In the genomic region with DNA sequence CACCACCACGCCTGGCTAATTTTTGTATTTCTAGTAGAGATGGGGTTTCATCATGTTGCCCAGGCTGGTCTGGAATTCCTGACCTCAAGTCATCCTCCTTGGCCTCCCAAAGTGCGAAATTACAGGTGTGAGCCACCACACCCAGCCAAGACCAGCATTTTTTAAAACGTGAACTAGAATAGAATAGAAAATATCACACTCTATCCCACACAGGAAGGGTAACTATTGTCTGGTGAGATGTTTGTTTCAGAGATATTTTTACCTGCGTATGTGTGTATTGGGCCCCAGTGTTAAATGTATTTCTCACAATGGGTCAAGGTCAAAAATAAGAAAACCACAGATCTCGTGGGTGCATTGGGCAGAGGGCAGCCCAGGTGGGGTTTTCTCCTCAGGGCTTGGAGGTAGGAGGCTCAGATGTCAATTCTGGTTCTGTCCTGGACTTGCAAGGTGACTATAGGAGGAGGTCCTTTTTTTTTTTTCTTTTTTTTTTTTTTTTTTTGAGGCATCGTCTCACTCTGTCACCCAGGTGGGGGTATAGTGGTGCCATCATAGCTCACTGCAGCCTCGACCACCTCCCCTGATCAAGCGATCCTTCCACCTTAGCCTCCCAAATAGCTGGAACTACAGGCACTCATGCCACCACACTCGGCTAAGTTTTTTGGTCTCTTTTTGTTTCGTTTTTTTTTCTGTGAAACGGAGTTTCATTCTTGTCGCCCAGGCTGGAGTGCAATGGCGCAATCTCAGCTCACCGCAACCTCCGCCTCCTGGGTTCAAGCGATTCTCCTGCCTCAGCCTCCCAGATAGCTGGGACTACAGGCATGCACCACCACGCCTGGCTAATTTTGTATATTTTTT, we compare ENCODE assay signal across 13 cellular contexts. TPM values are rescaled to one million over a fixed set of nuclear protein-coding genes. Genes with fewer than 3 reads are reported as not detected.
DNase-seq lines count a peak whose midpoint lies in the region; ATAC-seq and TF ChIP-seq lines count a peak whose summit lies in the region.
"Had no signal": no experiment of that assay in that cellular context is flagged by ENCODE, and none has a peak within 500 bp of the region (broad histone marks: within the 10 kb centered on the region; RNA-seq: fewer than 3 reads in every experiment).

No MANE protein-coding gene starts in this region.

- 85 to 90% methylated on average over 5 to 17 of the region's 17 CpGs for WGBS in transverse colon (ENCODE audit: low coverage in 1 of 2), 2 donors

- TF ChIP-seq EP300 in transverse colon (IDR thresholded peaks at IDR 0.05; ENCODE audit: low read depth), result no peak

- H3K4me1 Mint-ChIP-seq in activated CD4-positive, alpha-beta memory T cell treated with anti-CD3 and anti-CD28 coated beads, Interleukin-2, amount 10 ng/mL, durations not matched to agents 7 days and 5 days, result peaks cover 34% of the 10 kb centered on the region
- H3K4me1 Mint-ChIP-seq in activated CD4-positive, alpha-beta memory T cell treated with anti-CD3 and anti-CD28 coated beads for 36 hours (ENCODE audit: low read depth), result peaks cover 14% of the 10 kb centered on the region

- ATAC-seq in HG02642 (IDR thresholded peaks at IDR 0.05; ENCODE audit: poor library complexity, unreplicated experiment), result peak; percentile 44

- H3K27ac Mint-ChIP-seq in activated CD4-positive, alpha-beta memory T cell treated with anti-CD3 and anti-CD28 coated beads, Interleukin-2, amount 10 ng/mL, durations not matched to agents 7 days and 5 days, result peak overlapping the region; percentile 76
- H3K27ac Mint-ChIP-seq in activated CD4-positive, alpha-beta memory T cell treated with anti-CD3 and anti-CD28 coated beads for 36 hours, result no peak overlapping the region
- H3K27ac Mint-ChIP-seq: HFFc6 had no signal

- no peak overlapping the region for H3K4me3 Mint-ChIP-seq in activated CD4-positive, alpha-beta memory T cell treated with anti-CD3 and anti-CD28 coated beads, Interleukin-2, amount 10 ng/mL, durations not matched to agents 7 days and 5 days
- no peak overlapping the region for H3K4me3 Mint-ChIP-seq in activated CD4-positive, alpha-beta memory T cell treated with anti-CD3 and anti-CD28 coated beads for 36 hours
- H3K4me3 Mint-ChIP-seq: HFFc6 had no signal

- intact Hi-C loops in activated CD4-positive, alpha-beta memory T cell treated with anti-CD3 and anti-CD28 coated beads for 36 hours (cut with micrococcal nuclease), result loop anchor here (2.0 kb wide), 1 partner anchor 17 kb away; no protein-coding TSS in a partner anchor
- intact Hi-C loops in transverse colon (cut with DNase I; ENCODE audit: low total_unique reads), result no loop called here

- no peaks in the 10 kb centered on the region for H3K36me3 Mint-ChIP-seq in activated CD4-positive, alpha-beta memory T cell treated with anti-CD3 and anti-CD28 coated beads, Interleukin-2, amount 10 ng/mL, durations not matched to agents 7 days and 5 days (ENCODE audit: low read depth)
- H3K36me3 Mint-ChIP-seq in activated CD4-positive, alpha-beta memory T cell treated with anti-CD3 and anti-CD28 coated beads for 36 hours, result no peaks in the 10 kb centered on the region

- H3K9me3 Mint-ChIP-seq in activated CD4-positive, alpha-beta memory T cell treated with anti-CD3 and anti-CD28 coated beads, Interleukin-2, amount 10 ng/mL, durations not matched to agents 7 days and 5 days, result no peaks in the 10 kb centered on the region
- no peaks in the 10 kb centered on the region for H3K9me3 Mint-ChIP-seq in activated CD4-positive, alpha-beta memory T cell treated with anti-CD3 and anti-CD28 coated beads for 36 hours
- H3K9me3 Mint-ChIP-seq: HFFc6 had no signal

- in situ Hi-C loops in transverse colon (cut with MboI; ENCODE audit: low pct_ligation_motif_present in 1 of 4, low pct_unique_long_range_greater_than_20kb in 1 of 4, low sequenced_read_pairs in 3 of 4), result no loop called here

- H3K4me3 ChIP-seq in transverse colon, result no peak overlapping the region
- H3K4me3 ChIP-seq: esophagus squamous epithelium had no signal

- H3K27me3 ChIP-seq in transverse colon, result no peaks in the 10 kb centered on the region

- TF ChIP-seq POLR2A in transverse colon (IDR thresholded peaks at IDR 0.05), result no peak

- H3K27me3 Mint-ChIP-seq in activated CD4-positive, alpha-beta memory T cell treated with anti-CD3 and anti-CD28 coated beads, Interleukin-2, amount 10 ng/mL, durations not matched to agents 7 days and 5 days, result no peaks in the 10 kb centered on the region
- no peaks in the 10 kb centered on the region for H3K27me3 Mint-ChIP-seq in activated CD4-positive, alpha-beta memory T cell treated with anti-CD3 and anti-CD28 coated beads for 36 hours

- peak overlapping the region in 3 of 4 donors; percentile 29 to 72 (median 55) for H3K27ac ChIP-seq in transverse colon

- no peaks in the 10 kb centered on the region for H3K9me3 ChIP-seq in transverse colon
- H3K9me3 ChIP-seq: esophagus squamous epithelium had no signal

- POLR2A ChIA-PET in activated CD4-positive, alpha-beta memory T cell treated with anti-CD3 and anti-CD28 coated beads, Interleukin-2, amount 10 ng/mL, durations not matched to agents 7 days and 5 days (lab: Charles Lee), result interaction anchor here (1.9 kb wide), 1 partner anchor 91 kb away, joined by 6 read pairs; a partner anchor contains a TSS
- POLR2A ChIA-PET in activated CD4-positive, alpha-beta memory T cell treated with anti-CD3 and anti-CD28 coated beads for 36 hours (lab: Charles Lee), result no interaction called here

- no peak for DNase-seq in activated CD4-positive, alpha-beta memory T cell treated with anti-CD3 and anti-CD28 coated beads, Interleukin-2, amount 10 ng/mL, durations not matched to agents 7 days and 5 days
- no peak for DNase-seq in activated CD4-positive, alpha-beta memory T cell treated with anti-CD3 and anti-CD28 coated beads for 36 hours
- DNase-seq in MV-4-11 (lab: John Stamatoyannopoulos, UW), result peak; percentile 51
- DNase-seq in transverse colon, result peak; percentile 44
- DNase-seq in NCI-H774 (lab: John Stamatoyannopoulos, UW), result no peak
- no peak for DNase-seq in NCI-H2171 treated with DMSO at 0.1 percent for 48 hours (lab: John Stamatoyannopoulos, UW)
- no peak for DNase-seq in HUDEP-2 (lab: John Stamatoyannopoulos, UW; ENCODE audit: unreplicated experiment in 76 of 76)
- DNase-seq: esophagus squamous epithelium, HFFc6, SHP77 had no signal

- no peak for TF ChIP-seq CTCF in transverse colon (IDR thresholded peaks at IDR 0.05)

- H3K4me1 ChIP-seq in transverse colon, result peaks cover 5 to 20% (median 11%) of the 10 kb centered on the region in 4 donors

- CTCF ChIA-PET in activated CD4-positive, alpha-beta memory T cell treated with anti-CD3 and anti-CD28 coated beads, Interleukin-2, amount 10 ng/mL, durations not matched to agents 7 days and 5 days (lab: Charles Lee), result interaction anchor here (1.2 kb wide), 1 partner anchor 23 kb away, joined by 3 read pairs; no protein-coding TSS in a partner anchor
- CTCF ChIA-PET in activated CD4-positive, alpha-beta memory T cell treated with anti-CD3 and anti-CD28 coated beads for 36 hours (lab: Charles Lee), result no interaction called here

- no peaks in the 10 kb centered on the region for H3K36me3 ChIP-seq in transverse colon
- H3K36me3 ChIP-seq: esophagus squamous epithelium had no signal

RNA-seq across cellular contexts. Expression of a gene that starts 19.0 kb away (rescaled TPM):
- total RNA-seq in activated CD4-positive, alpha-beta memory T cell treated with anti-CD3 and anti-CD28 coated beads, Interleukin-2, amount 10 ng/mL, durations not matched to agents 7 days and 5 days, result 1 to 10 TPM; 2.1 to 2.3 TPM
- total RNA-seq in activated CD4-positive, alpha-beta memory T cell treated with anti-CD3 and anti-CD28 coated beads for 36 hours, result 1 to 10 TPM; 3.8 to 4.7 TPM
- total RNA-seq in transverse colon, result 1 to 10 TPM in 3 of 4 donors, not detected in 1; 2.0 to 7.6 (median 2.2) TPM

RNA-seq across cellular contexts. Expression of a gene that starts 50.6 kb away (rescaled TPM):
- under 1 TPM in 1 of 2 experiments, not detected in 1; 0.13 TPM for total RNA-seq in activated CD4-positive, alpha-beta memory T cell treated with anti-CD3 and anti-CD28 coated beads, Interleukin-2, amount 10 ng/mL, durations not matched to agents 7 days and 5 days
- not detected for total RNA-seq in activated CD4-positive, alpha-beta memory T cell treated with anti-CD3 and anti-CD28 coated beads for 36 hours
- not detected for total RNA-seq in transverse colon
- total RNA-seq: A172, esophagus squamous epithelium, HFFc6, left cardiac atrium had no signal

Comparison
In these comparisons a context has a peak if more than half of its experiments do, and no peak if none do; other contexts are left out.
1. DNase-seq: peak in MV-4-11 (single experiment) and transverse colon (single experiment); none in activated CD4-positive, alpha-beta memory T cell treated with anti-CD3 and anti-CD28 coated beads, Interleukin-2, amount 10 ng/mL, durations not matched to agents 7 days and 5 days (single experiment), activated CD4-positive, alpha-beta memory T cell treated with anti-CD3 and anti-CD28 coated beads for 36 hours (single experiment), NCI-H774 (single experiment), NCI-H2171 treated with DMSO at 0.1 percent for 48 hours (single experiment) and HUDEP-2 (0 of 76).